ENCODE assay signal across 8 cellular contexts in genomic region chr6:39102024-39102820, GRCh38. TPM values are rescaled to one million over a fixed set of nuclear protein-coding genes. Genes with fewer than 3 reads are reported as not detected.
A peak's percentile ranks its signal among the peaks of the same experiment; 100 is the strongest.
DNase-seq lines count a peak whose midpoint lies in the region; ATAC-seq and TF ChIP-seq lines count a peak whose summit lies in the region.

No MANE protein-coding gene starts in this region.

- H2BK5ac ChIP-seq in mesendoderm (ENCODE audit: low read length) = no peak overlapping the region

- H3K36me3 ChIP-seq in mammary epithelial cell (ENCODE audit: insufficient read depth, low read length) (no peaks in the 10 kb centered on the region), mesendoderm (ENCODE audit: control insufficient read depth, insufficient read depth, low read length) (no peaks in the 10 kb centered on the region), vagina (peaks cover 0 to 10% of the 10 kb centered on the region in 2 donors)

- H3K56ac ChIP-seq in mesendoderm (ENCODE audit: low read length) = no peak overlapping the region

- DNase-seq in activated CD4-positive, alpha-beta T cell treated with anti-CD3 and anti-CD28 coated beads for 36 hours = peak; percentile 58
- no peak for DNase-seq in activated CD4-positive, alpha-beta T cell treated with anti-CD3 and anti-CD28 coated beads for 1 hour
- peak; percentile 20 for DNase-seq in mammary epithelial cell
- DNase-seq in mesendoderm = peak; percentile 78
- no peak for DNase-seq in NCI-H1694 treated with DMSO at 0.1 percent for 48 hours (lab: John Stamatoyannopoulos, UW)
- DNase-seq in T-helper 9 cell = no peak
- no peak for DNase-seq in vagina (ENCODE audit: extremely low spot score in 2 of 2)

- H3K27ac ChIP-seq in mammary epithelial cell (ENCODE audit: insufficient read depth, low read depth, low read length) = no peak overlapping the region
- H3K27ac ChIP-seq in mesendoderm (ENCODE audit: low read depth, low read length) = no peak overlapping the region
- H3K27ac ChIP-seq in vagina = no peak overlapping the region

- H3K4me3 ChIP-seq in mammary epithelial cell (replicated peaks in 1 of 3; ENCODE audit: insufficient read depth in 1 of 3, low read depth in 2 of 3, low read length in 3 of 3) (no peak overlapping the region), mesendoderm (ENCODE audit: low read length) (no peak overlapping the region), vagina (no peak overlapping the region)

- no peaks in the 10 kb centered on the region for H3K79me1 ChIP-seq in mesendoderm (ENCODE audit: low read length)

- H2AFZ ChIP-seq in mammary epithelial cell (ENCODE audit: low read depth, low read length) = no peak overlapping the region

- no peak overlapping the region for H3K23ac ChIP-seq in mesendoderm (ENCODE audit: low read length)

- ATAC-seq in activated CD4-positive, alpha-beta T cell treated with anti-CD3 and anti-CD28 coated beads for 36 hours = peak; percentile 60
- ATAC-seq in HG03442 (IDR thresholded peaks at IDR 0.05; ENCODE audit: unreplicated experiment) = peak; percentile 35

- BruUV-seq in mammary epithelial cell (replicated peaks; lab: Mats Ljungman, UMichigan) = no TSS peak

- no peak overlapping the region for H3K18ac ChIP-seq in mesendoderm (ENCODE audit: low read length)

- CTCF ChIA-PET in activated CD4-positive, alpha-beta T cell treated with anti-CD3 and anti-CD28 coated beads for 36 hours (lab: Charles Lee) = interaction anchor here (0.6 to 2.2 kb wide), 12 partner anchors 9 to 365 kb away, joined by 3 to 18 read pairs (median 3); no protein-coding TSS in a partner anchor
- CTCF ChIA-PET in mammary epithelial cell (lab: Charles Lee; ENCODE audit: low non-redundant PET) = interaction anchor here (0.6 kb wide), 1 partner anchor 105 kb away, joined by 3 read pairs; no protein-coding TSS in a partner anchor

- in situ Hi-C loops in mammary epithelial cell (cut with MboI; ENCODE audit: low sequenced_read_pairs in 2 of 2) = loop anchor here in 1 of 2 donors (10.0 kb wide), 1 partner anchor 127 kb away; no protein-coding TSS in a partner anchor

- H3K4me1 ChIP-seq in mammary epithelial cell (ENCODE audit: insufficient read depth, low read length) = no peaks in the 10 kb centered on the region
- H3K4me1 ChIP-seq in mesendoderm (ENCODE audit: control insufficient read depth, low read depth, low read length) = no peaks in the 10 kb centered on the region
- no peaks in the 10 kb centered on the region for H3K4me1 ChIP-seq in vagina

- intact Hi-C loops in activated CD4-positive, alpha-beta T cell treated with anti-CD3 and anti-CD28 coated beads for 36 hours (cut with DNase I, micrococcal nuclease) = loop anchor here (1.0 to 2.0 kb wide), 2 partner anchors 11 to 229 kb away; no protein-coding TSS in a partner anchor
- intact Hi-C loops in mammary epithelial cell (cut with micrococcal nuclease) = no loop called here
- intact Hi-C loops in vagina (cut with DNase I) = no loop called here

- POLR2A ChIA-PET in activated CD4-positive, alpha-beta T cell treated with anti-CD3 and anti-CD28 coated beads for 36 hours (lab: Charles Lee) = interaction anchor here (0.9 kb wide), 1 partner anchor 11 kb away, joined by 3 read pairs; no protein-coding TSS in a partner anchor

- dilution Hi-C loops in mammary epithelial cell (cut with HindIII; ENCODE audit: low sequenced_read_pairs) = no loop called here

- H4K20me1 ChIP-seq in mammary epithelial cell (ENCODE audit: insufficient read depth, low read length) = no peaks in the 10 kb centered on the region

- 59% methylated on average over 12 of the region's 12 CpGs for WGBS in mammary epithelial cell (ENCODE audit: low coverage, missing lambda C conversion rate)
- no CpG with 5 or more reads among the region's 12 CpGs for WGBS in mesendoderm (ENCODE audit: extremely low coverage, insufficient coverage, low lambda C conversion rate)

- no peak overlapping the region for H3K4me3 Mint-ChIP-seq in activated CD4-positive, alpha-beta T cell treated with anti-CD3 and anti-CD28 coated beads for 36 hours

- TF ChIP-seq CTCF in mammary epithelial cell (conservative IDR thresholded peaks at IDR 0.05 in 1 of 2, IDR thresholded peaks at IDR 0.05 in 1 of 2; ENCODE audit: extremely low read depth in 1 of 2, insufficient read depth in 1 of 2, low read depth in 1 of 2, low read length in 2 of 2) = peak; percentile 39 to 53
- TF ChIP-seq CTCF in vagina (IDR thresholded peaks at IDR 0.05) = no peak

- no peak overlapping the region for H2BK15ac ChIP-seq in mesendoderm (replicated peaks; ENCODE audit: low read depth)

- H2BK120ac ChIP-seq in mesendoderm (ENCODE audit: low read depth, low read length) = no peak overlapping the region

- H3K9ac ChIP-seq in mammary epithelial cell (ENCODE audit: insufficient read depth, low read length) (no peak overlapping the region), mesendoderm (ENCODE audit: low read length) (no peak overlapping the region)

- H4K8ac ChIP-seq in mesendoderm (ENCODE audit: low read depth, low read length) = peak overlapping the region; percentile 13

- no peak overlapping the region for H3K4ac ChIP-seq in mesendoderm (ENCODE audit: low read depth, low read length)

- H3K4me1 Mint-ChIP-seq in activated CD4-positive, alpha-beta T cell treated with anti-CD3 and anti-CD28 coated beads for 36 hours = peaks cover 33% of the 10 kb centered on the region

- H2AK5ac ChIP-seq in mesendoderm (ENCODE audit: low read length) = no peak overlapping the region

- TF ChIP-seq POLR2A in vagina (IDR thresholded peaks at IDR 0.05) = no peak

- H3K9me3 ChIP-seq in mammary epithelial cell (replicated peaks; ENCODE audit: insufficient read depth, low read length) (no peaks in the 10 kb centered on the region), vagina (no peaks in the 10 kb centered on the region)

- H4K5ac ChIP-seq in mesendoderm (ENCODE audit: low read length) = no peak overlapping the region

- peaks cover 33% of the 10 kb centered on the region for H3K36me3 Mint-ChIP-seq in activated CD4-positive, alpha-beta T cell treated with anti-CD3 and anti-CD28 coated beads for 36 hours (ENCODE audit: low read depth)

- H3K79me2 ChIP-seq in mammary epithelial cell (ENCODE audit: insufficient read depth, low read length) = no peaks in the 10 kb centered on the region
- no peaks in the 10 kb centered on the region for H3K79me2 ChIP-seq in mesendoderm (ENCODE audit: control insufficient read depth, insufficient read depth, low read length)

- H3K27me3 Mint-ChIP-seq in activated CD4-positive, alpha-beta T cell treated with anti-CD3 and anti-CD28 coated beads for 36 hours = no peaks in the 10 kb centered on the region

- H3K9me3 Mint-ChIP-seq in activated CD4-positive, alpha-beta T cell treated with anti-CD3 and anti-CD28 coated beads for 36 hours (ENCODE audit: low read depth) = no peaks in the 10 kb centered on the region

- H3K27ac Mint-ChIP-seq in activated CD4-positive, alpha-beta T cell treated with anti-CD3 and anti-CD28 coated beads for 36 hours = no peak overlapping the region

- no peaks in the 10 kb centered on the region for H3K27me3 ChIP-seq in mammary epithelial cell (ENCODE audit: insufficient read depth, low read length)
- no peaks in the 10 kb centered on the region for H3K27me3 ChIP-seq in mesendoderm (ENCODE audit: insufficient read depth, low read length, poor library complexity)
- H3K27me3 ChIP-seq in vagina = no peaks in the 10 kb centered on the region

- H3K4me2 ChIP-seq in mammary epithelial cell (ENCODE audit: insufficient read depth, low read depth, low read length) (no peak overlapping the region), mesendoderm (ENCODE audit: low read length) (no peak overlapping the region)

RNA-seq across cellular contexts. Expression of gene SAYSD1, which starts 12.8 kb away (rescaled TPM):
- total RNA-seq in activated CD4-positive, alpha-beta T cell treated with anti-CD3 and anti-CD28 coated beads for 36 hours = 10 to 100 TPM; 14.1 to 16.7 TPM
- 10 to 100 TPM in 1 of 2 donors, 1 to 10 TPM in 1; 9.0 to 14.3 TPM for total RNA-seq in mammary epithelial cell
- polyA plus RNA-seq in mammary epithelial cell = 7.2 TPM
- polyA minus RNA-seq in mammary epithelial cell = 6.0 TPM
- 11.7 TPM for polyA plus RNA-seq in mesendoderm (2013, experiment 1 of 2)
- 11.8 TPM for polyA plus RNA-seq in mesendoderm (2013, experiment 2 of 2)
- 10.6 TPM for total RNA-seq in vagina

RNA-seq across cellular contexts. Expression of gene GLP1R, which starts 53.6 kb away (rescaled TPM):
- total RNA-seq in activated CD4-positive, alpha-beta T cell treated with anti-CD3 and anti-CD28 coated beads for 36 hours = under 1 TPM; 0.70 to 0.94 TPM
- under 1 TPM in 1 of 2 donors, not detected in 1; under 0.01 TPM for total RNA-seq in mammary epithelial cell
- not detected for polyA plus RNA-seq in mammary epithelial cell
- not detected for polyA minus RNA-seq in mammary epithelial cell
- 0.31 TPM for polyA plus RNA-seq in mesendoderm (2013, experiment 1 of 2)
- polyA plus RNA-seq in mesendoderm (2013, experiment 2 of 2) = 0.39 TPM
- total RNA-seq in vagina = not detected

Comparison
In these comparisons a context has a peak if more than half of its experiments do, and no peak if none do; other contexts are left out.
1. DNase-seq: peak in activated CD4-positive, alpha-beta T cell treated with anti-CD3 and anti-CD28 coated beads for 36 hours (single experiment), mammary epithelial cell (single experiment) and mesendoderm (single experiment); none in activated CD4-positive, alpha-beta T cell treated with anti-CD3 and anti-CD28 coated beads for 1 hour (single experiment), NCI-H1694 treated with DMSO at 0.1 percent for 48 hours (single experiment), T-helper 9 cell (single experiment) and vagina (0 of 2).
2. CTCF ChIP-seq: peak in mammary epithelial cell (2 of 2); none in vagina (0 of 3).
3. intact Hi-C loops: an anchor here in activated CD4-positive, alpha-beta T cell treated with anti-CD3 and anti-CD28 coated beads for 36 hours (1.0 to 2.0 kb wide); none called in mammary epithelial cell and vagina.